Comparison of ENCODE assay signal across 2 cellular contexts in genomic region chr1:30804381-30804780, GRCh38.
TF ChIP-seq lines count a peak whose summit lies in the region.

No MANE protein-coding gene starts in this region.

TF ChIP-seq in GM23338, 12 proteins besides CTCF, POLR2A, EP300 and RAD21 (continued from another document):
- no peak for TF ChIP-seq REST (IDR thresholded peaks at IDR 0.05; ENCODE audit: unreplicated experiment)
- no peak for TF ChIP-seq NANOG (IDR thresholded peaks at IDR 0.05; ENCODE audit: borderline replicate concordance)
- TF ChIP-seq POLR2AphosphoS5 (IDR thresholded peaks at IDR 0.05; ENCODE audit: low read depth): no peak
- TF ChIP-seq EZH2 (IDR thresholded peaks at IDR 0.05; ENCODE audit: low read depth, unreplicated experiment): no peak
- TF ChIP-seq ZNF331 (CRISPR knock-in tag; IDR thresholded peaks at IDR 0.05; ENCODE audit: low read depth): no peak
- TF ChIP-seq JUNB (IDR thresholded peaks at IDR 0.05; ENCODE audit: unreplicated experiment): no peak
- TF ChIP-seq EZH2phosphoT487 (IDR thresholded peaks at IDR 0.05; ENCODE audit: unreplicated experiment): no peak
- no peak for TF ChIP-seq CREB1 (CRISPR knock-in tag; IDR thresholded peaks at IDR 0.05; ENCODE audit: low read depth)
- no peak for TF ChIP-seq ETS1 (IDR thresholded peaks at IDR 0.05)
- no peak for TF ChIP-seq ZNF114 (CRISPR knock-in tag; IDR thresholded peaks at IDR 0.05)
- TF ChIP-seq ZNF462 (CRISPR knock-in tag; IDR thresholded peaks at IDR 0.05): no peak

TF ChIP-seq in WTC11, 78 proteins besides CTCF, POLR2A, EP300 and RAD21 (continued from another document):
- no peak for TF ChIP-seq PRDM15 (CRISPR knock-in tag; IDR thresholded peaks at IDR 0.05)
- TF ChIP-seq FOXJ3 (CRISPR knock-in tag; IDR thresholded peaks at IDR 0.05; ENCODE audit: borderline replicate concordance): no peak
- TF ChIP-seq NR2C2 (CRISPR knock-in tag; IDR thresholded peaks at IDR 0.05): no peak
- no peak for TF ChIP-seq TEAD4 (CRISPR knock-in tag; IDR thresholded peaks at IDR 0.05)
- TF ChIP-seq ATF2 (CRISPR knock-in tag; IDR thresholded peaks at IDR 0.05; ENCODE audit: borderline replicate concordance, low read depth): no peak
- no peak for TF ChIP-seq ELF4 (CRISPR knock-in tag; IDR thresholded peaks at IDR 0.05; ENCODE audit: low read depth)
- TF ChIP-seq E2F1 (CRISPR knock-in tag; IDR thresholded peaks at IDR 0.05): no peak
- no peak for TF ChIP-seq NFE2L1 (CRISPR knock-in tag; IDR thresholded peaks at IDR 0.05)
